Comparison of ENCODE assay signal across 19 cellular contexts in genomic region chr17:15405016-15405415, GRCh38.
"Had no signal": no experiment of that assay in that cellular context is flagged by ENCODE, and none has a peak within 500 bp of the region (broad histone marks: within the 10 kb centered on the region; RNA-seq: fewer than 3 reads in every experiment).

No MANE protein-coding gene starts in this region.

- DNase-seq: activated CD4-positive, alpha-beta T cell treated with anti-CD3 and anti-CD28 coated beads for 1 hour; activated CD4-positive, alpha-beta T cell treated with anti-CD3 and anti-CD28 coated beads, Interleukin-2, amount 50 U/mL, for 1 hour; activated CD8-positive, alpha-beta T cell treated with anti-CD3 and anti-CD28 coated beads, Interleukin-2, amount 10 ng/mL, durations not matched to agents 7 days and 5 days; activated naive CD4-positive, alpha-beta T cell; activated T-cell treated with anti-CD3 and anti-CD28 coated beads, Interleukin-2, amount 50 U/mL, for 24 hours; central memory CD4-positive, alpha-beta T cell; effector memory CD4-positive, alpha-beta T cell; gastrocnemius medialis; hypothalamus; naive thymus-derived CD8-positive, alpha-beta T cell; retina; SK-N-SH; T-helper 9 cell; testis; upper lobe of right lung had no signal

- H3K4me1 ChIP-seq: upper lobe of right lung had no signal

- H3K9me2 ChIP-seq: SK-N-SH had no signal

- ATAC-seq: activated CD8-positive, alpha-beta T cell treated with anti-CD3 and anti-CD28 coated beads, Interleukin-2, amount 10 ng/mL, durations not matched to agents 7 days and 5 days; activated T-helper 17 cell treated with anti-CD3 and anti-CD28 coated beads, Interleukin-2, amount 50 U/mL, for 72 hours; esophagus mucosa; gastrocnemius medialis; naive thymus-derived CD8-positive, alpha-beta T cell; stimulated activated memory B cell treated with anti-CD40 and anti-IgM and Interleukin-4, amounts not matched to agents 10 μg/mL and 1 μg/mL and 100 μg/mL, for 72 hours; upper lobe of right lung had no signal

- H3K9me3 ChIP-seq: gastrocnemius medialis, SK-N-SH, testis, upper lobe of right lung had no signal

- H3K27me3 ChIP-seq: gastrocnemius medialis, testis, upper lobe of right lung had no signal

- H3K27ac ChIP-seq: upper lobe of right lung had no signal

- H3K36me3 ChIP-seq: gastrocnemius medialis, upper lobe of right lung had no signal

- H3K9ac ChIP-seq: SK-N-SH had no signal

- H3K4me2 ChIP-seq: SK-N-SH had no signal

- H3K4me3 ChIP-seq: gastrocnemius medialis, lung, testis, upper lobe of right lung had no signal
